1 cellular context compared by ENCODE assay signal in genomic region chr4:80362578-80363181, GRCh38.
TF ChIP-seq lines count a peak whose summit lies in the region.

No MANE protein-coding gene starts in this region.

TF ChIP-seq in Ishikawa, 13 proteins besides CTCF, POLR2A, EP300 and RAD21:
- TF ChIP-seq, protein P1, sequence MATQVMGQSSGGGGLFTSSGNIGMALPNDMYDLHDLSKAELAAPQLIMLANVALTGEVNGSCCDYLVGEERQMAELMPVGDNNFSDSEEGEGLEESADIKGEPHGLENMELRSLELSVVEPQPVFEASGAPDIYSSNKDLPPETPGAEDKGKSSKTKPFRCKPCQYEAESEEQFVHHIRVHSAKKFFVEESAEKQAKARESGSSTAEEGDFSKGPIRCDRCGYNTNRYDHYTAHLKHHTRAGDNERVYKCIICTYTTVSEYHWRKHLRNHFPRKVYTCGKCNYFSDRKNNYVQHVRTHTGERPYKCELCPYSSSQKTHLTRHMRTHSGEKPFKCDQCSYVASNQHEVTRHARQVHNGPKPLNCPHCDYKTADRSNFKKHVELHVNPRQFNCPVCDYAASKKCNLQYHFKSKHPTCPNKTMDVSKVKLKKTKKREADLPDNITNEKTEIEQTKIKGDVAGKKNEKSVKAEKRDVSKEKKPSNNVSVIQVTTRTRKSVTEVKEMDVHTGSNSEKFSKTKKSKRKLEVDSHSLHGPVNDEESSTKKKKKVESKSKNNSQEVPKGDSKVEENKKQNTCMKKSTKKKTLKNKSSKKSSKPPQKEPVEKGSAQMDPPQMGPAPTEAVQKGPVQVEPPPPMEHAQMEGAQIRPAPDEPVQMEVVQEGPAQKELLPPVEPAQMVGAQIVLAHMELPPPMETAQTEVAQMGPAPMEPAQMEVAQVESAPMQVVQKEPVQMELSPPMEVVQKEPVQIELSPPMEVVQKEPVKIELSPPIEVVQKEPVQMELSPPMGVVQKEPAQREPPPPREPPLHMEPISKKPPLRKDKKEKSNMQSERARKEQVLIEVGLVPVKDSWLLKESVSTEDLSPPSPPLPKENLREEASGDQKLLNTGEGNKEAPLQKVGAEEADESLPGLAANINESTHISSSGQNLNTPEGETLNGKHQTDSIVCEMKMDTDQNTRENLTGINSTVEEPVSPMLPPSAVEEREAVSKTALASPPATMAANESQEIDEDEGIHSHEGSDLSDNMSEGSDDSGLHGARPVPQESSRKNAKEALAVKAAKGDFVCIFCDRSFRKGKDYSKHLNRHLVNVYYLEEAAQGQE (IDR thresholded peaks at IDR 0.05; ENCODE audit: low read depth) = no peak
- TF ChIP-seq TAF1 (IDR thresholded peaks at IDR 0.05; ENCODE audit: low read depth) (no peak), TEAD4 (IDR thresholded peaks at IDR 0.05) (no peak), ZBTB7A (IDR thresholded peaks at IDR 0.05; ENCODE audit: low read depth) (no peak), EGR1 (IDR thresholded peaks at IDR 0.05) (no peak), CREB1 (IDR thresholded peaks at IDR 0.05; ENCODE audit: low read depth) (no peak), YY1 (IDR thresholded peaks at IDR 0.05; ENCODE audit: low read depth) (no peak), TCF12 (IDR thresholded peaks at IDR 0.05; ENCODE audit: low read depth) (no peak), NFIC (IDR thresholded peaks at IDR 0.05) (no peak)
- TF ChIP-seq, protein P2, sequence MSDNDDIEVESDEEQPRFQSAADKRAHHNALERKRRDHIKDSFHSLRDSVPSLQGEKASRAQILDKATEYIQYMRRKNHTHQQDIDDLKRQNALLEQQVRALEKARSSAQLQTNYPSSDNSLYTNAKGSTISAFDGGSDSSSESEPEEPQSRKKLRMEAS (IDR thresholded peaks at IDR 0.05) = no peak
- TF ChIP-seq, protein P3, sequence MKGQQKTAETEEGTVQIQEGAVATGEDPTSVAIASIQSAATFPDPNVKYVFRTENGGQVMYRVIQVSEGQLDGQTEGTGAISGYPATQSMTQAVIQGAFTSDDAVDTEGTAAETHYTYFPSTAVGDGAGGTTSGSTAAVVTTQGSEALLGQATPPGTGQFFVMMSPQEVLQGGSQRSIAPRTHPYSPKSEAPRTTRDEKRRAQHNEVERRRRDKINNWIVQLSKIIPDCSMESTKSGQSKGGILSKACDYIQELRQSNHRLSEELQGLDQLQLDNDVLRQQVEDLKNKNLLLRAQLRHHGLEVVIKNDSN (IDR thresholded peaks at IDR 0.05) = no peak
